In genomic region chr1:228315484-228315944, GRCh38 we compare ENCODE assay signal across 21 cellular contexts.
DNase-seq lines count a peak whose midpoint lies in the region; ATAC-seq and TF ChIP-seq lines count a peak whose summit lies in the region.
"Had no signal": no experiment of that assay in that cellular context is flagged by ENCODE, and none has a peak within 500 bp of the region (broad histone marks: within the 10 kb centered on the region; RNA-seq: fewer than 3 reads in every experiment).

No MANE protein-coding gene starts in this region.

- H3K4me3 Mint-ChIP-seq in H9 (no peak overlapping the region), progenitor cell of endocrine pancreas (ENCODE audit: low read depth) (no peak overlapping the region)
- no peak overlapping the region for H3K4me3 Mint-ChIP-seq in effector memory CD8-positive, alpha-beta T cell
- H3K4me3 Mint-ChIP-seq: IgD-negative memory B cell had no signal

- H3K27me3 Mint-ChIP-seq in H9 (ENCODE audit: low read depth) (peaks cover 3% of the 10 kb centered on the region; the same call in 1 of the 2 replicates), progenitor cell of endocrine pancreas (no peaks in the 10 kb centered on the region)
- H3K27me3 Mint-ChIP-seq in effector memory CD8-positive, alpha-beta T cell, result no peaks in the 10 kb centered on the region

- H3K18ac ChIP-seq in H9 (ENCODE audit: insufficient read length, low read depth, low read length), result no peak overlapping the region

- H3K4me1 Mint-ChIP-seq in H9 (no peaks in the 10 kb centered on the region), progenitor cell of endocrine pancreas (ENCODE audit: low read depth) (no peaks in the 10 kb centered on the region)
- H3K4me1 Mint-ChIP-seq in effector memory CD8-positive, alpha-beta T cell (ENCODE audit: low read depth in 2 of 2), result no peaks in the 10 kb centered on the region
- H3K4me1 Mint-ChIP-seq: IgD-negative memory B cell had no signal

- H3K4me1 ChIP-seq in BE2C (no peaks in the 10 kb centered on the region), H9 (ENCODE audit: insufficient read depth, low read length) (no peaks in the 10 kb centered on the region), lower lobe of right lung (no peaks in the 10 kb centered on the region)
- H3K4me1 ChIP-seq: Caco-2, Peyer's patch had no signal

- H3T11ph ChIP-seq in H9 (ENCODE audit: low read length), result no peak overlapping the region

- no peaks in the 10 kb centered on the region for H3K79me2 ChIP-seq in H9 (ENCODE audit: insufficient read depth, low read length)

- H3K9me3 ChIP-seq in BE2C, result no peaks in the 10 kb centered on the region
- H3K9me3 ChIP-seq in H9 (ENCODE audit: control insufficient read depth, low read depth, low read length), result no peaks in the 10 kb centered on the region
- no peaks in the 10 kb centered on the region for H3K9me3 ChIP-seq in lower lobe of right lung

- WGBS in H9 (ENCODE audit: extremely low coverage, insufficient read length, low lambda C conversion rate), result no CpG with 5 or more reads among the region's 17 CpGs

- H3K27ac Mint-ChIP-seq in H9 (peak overlapping the region in 1 of 3 experiments; percentile 79; a peak in 1 of 7 replicates), progenitor cell of endocrine pancreas (peak overlapping the region; percentile 9)
- H3K27ac Mint-ChIP-seq in effector memory CD8-positive, alpha-beta T cell, result no peak overlapping the region
- H3K27ac Mint-ChIP-seq: IgD-negative memory B cell had no signal

- no peak overlapping the region for H4K5ac ChIP-seq in H9 (ENCODE audit: insufficient read length, low read depth, low read length)

- H3K36me3 Mint-ChIP-seq in H9 (ENCODE audit: insufficient read depth in 1 of 3, low read depth in 3 of 3) (peaks cover 5 to 16% (median 11%) of the 10 kb centered on the region in 3 experiments), progenitor cell of endocrine pancreas (ENCODE audit: insufficient read depth) (peaks cover 4% of the 10 kb centered on the region)
- H3K36me3 Mint-ChIP-seq in effector memory CD8-positive, alpha-beta T cell (ENCODE audit: insufficient read depth), result no peaks in the 10 kb centered on the region
- H3K36me3 Mint-ChIP-seq: IgD-negative memory B cell had no signal

- H3K9me3 Mint-ChIP-seq in H9, result peaks cover 7 to 11% of the 10 kb centered on the region in 2 experiments
- H3K9me3 Mint-ChIP-seq in progenitor cell of endocrine pancreas (ENCODE audit: low read depth), result peaks cover 4% of the 10 kb centered on the region
- H3K9me3 Mint-ChIP-seq in effector memory CD8-positive, alpha-beta T cell, result no peaks in the 10 kb centered on the region

- H3K23ac ChIP-seq in H9 (ENCODE audit: insufficient read length, low read depth, low read length), result no peak overlapping the region

- H3K23me2 ChIP-seq in H9 (ENCODE audit: insufficient read length, low read depth, low read length, poor library complexity, severe bottlenecking), result no peaks in the 10 kb centered on the region

- DNase-seq in BE2C (peak; percentile 5), H9 (peak; percentile 30), lower lobe of right lung (peak; percentile 25), progenitor cell of endocrine pancreas (ENCODE audit: low spot score, unreplicated experiment) (no peak), germinal center (ENCODE audit: low spot score) (no peak)
- DNase-seq in stimulated activated CD4-positive, alpha-beta T cell treated with anti-CD3 and anti-CD28 coated beads, Interleukin-12 subunit alpha, Interleukin-12 subunit beta, amount 100 ng/mL, for 4 hours, result no peak
- DNase-seq in effector memory CD8-positive, alpha-beta T cell, result no peak
- DNase-seq: ACHN, AML-193, DMS153, Kasumi-1, MM.1S, NCI-H1092 treated with DMSO at 0.1 percent for 48 hours, NCI-H1694, NCI-H226, NCI-H524 treated with DMSO at 0.1 percent for 48 hours, SHP77 had no signal

- H3K36me3 ChIP-seq in BE2C (no peaks in the 10 kb centered on the region), lower lobe of right lung (peaks cover 25% of the 10 kb centered on the region)
- H3K36me3 ChIP-seq: Peyer's patch had no signal

- H2BK5ac ChIP-seq in H9 (ENCODE audit: insufficient read length, low read length), result no peak overlapping the region

- H3K9ac ChIP-seq in H9 (ENCODE audit: extremely low read depth, insufficient read length, low read length), result no peak overlapping the region

- no peaks in the 10 kb centered on the region for H3K79me1 ChIP-seq in H9 (ENCODE audit: insufficient read depth, low read depth, low read length, poor library complexity, severe bottlenecking)

- H2AK5ac ChIP-seq in H9 (ENCODE audit: insufficient read length, low read length), result no peak overlapping the region

- no peak overlapping the region for H2BK20ac ChIP-seq in H9 (ENCODE audit: low read depth, low read length, poor library complexity, severe bottlenecking)

- H3K27ac ChIP-seq in H9 (ENCODE audit: insufficient read length, low read depth, low read length) (no peak overlapping the region), lower lobe of right lung (no peak overlapping the region)
- H3K27ac ChIP-seq: Peyer's patch had no signal

- no peak overlapping the region for H3K14ac ChIP-seq in H9 (ENCODE audit: insufficient read depth, low read length)

- no peak overlapping the region for H2AFZ ChIP-seq in H9 (ENCODE audit: low read length)

- H4K8ac ChIP-seq in H9 (replicated peaks; ENCODE audit: insufficient read length, low read depth, low read length), result no peak overlapping the region

- ATAC-seq in lower lobe of right lung (no peak), HG03159 (IDR thresholded peaks at IDR 0.05; ENCODE audit: unreplicated experiment) (no peak)
- ATAC-seq in effector memory CD8-positive, alpha-beta T cell (replicated peaks), result no peak

- H3K4ac ChIP-seq in H9 (ENCODE audit: low read depth, low read length), result no peak overlapping the region

- no peaks in the 10 kb centered on the region for H4K20me1 ChIP-seq in H9 (ENCODE audit: control insufficient read depth, insufficient read depth, insufficient read length)

- no peak overlapping the region for H2BK12ac ChIP-seq in H9 (ENCODE audit: insufficient read length, low read depth, low read length)

- TF ChIP-seq CTCF in BE2C (IDR thresholded peaks at IDR 0.05; ENCODE audit: low read depth, low read length), result no peak
- no peak for TF ChIP-seq CTCF in H9 (conservative IDR thresholded peaks at IDR 0.05)
- no peak for TF ChIP-seq CTCF in lower lobe of right lung (IDR thresholded peaks at IDR 0.05)
- no peak for TF ChIP-seq CTCF in progenitor cell of endocrine pancreas (IDR thresholded peaks at IDR 0.05; ENCODE audit: unreplicated experiment)

- no peak overlapping the region for H3K4me3 ChIP-seq in BE2C (ENCODE audit: low read depth, low read length)
- no peak overlapping the region for H3K4me3 ChIP-seq in lower lobe of right lung
- H3K4me3 ChIP-seq: Peyer's patch had no signal

- no peak overlapping the region for H2BK15ac ChIP-seq in H9 (ENCODE audit: low read depth, low read length)

- no peak overlapping the region for H3K4me2 ChIP-seq in H9 (ENCODE audit: insufficient read depth, insufficient read length, low read length)

- H3K27me3 ChIP-seq in BE2C (no peaks in the 10 kb centered on the region), H9 (ENCODE audit: insufficient read depth, low read length) (no peaks in the 10 kb centered on the region), lower lobe of right lung (ENCODE audit: low read depth) (no peaks in the 10 kb centered on the region)
- H3K27me3 ChIP-seq: Peyer's patch had no signal

- no peak overlapping the region for H4K91ac ChIP-seq in H9 (ENCODE audit: insufficient read length, low read depth, low read length)

- H3K56ac ChIP-seq in H9 (ENCODE audit: insufficient read length, low read depth, low read length), result no peak overlapping the region

- no peak overlapping the region for H2BK120ac ChIP-seq in H9 (ENCODE audit: low read depth, low read length, poor library complexity, severe bottlenecking)

- intact Hi-C loops in lower lobe of right lung (cut with DNase I), result no loop called here

Comparison
In these comparisons a context has a peak if more than half of its experiments do, and no peak if none do; other contexts are left out.
1. DNase-seq: peak in BE2C (single experiment), H9 (single experiment) and lower lobe of right lung (single experiment); none in progenitor cell of endocrine pancreas (single experiment), stimulated activated CD4-positive, alpha-beta T cell treated with anti-CD3 and anti-CD28 coated beads, Interleukin-12 subunit alpha, Interleukin-12 subunit beta, amount 100 ng/mL, for 4 hours (single experiment), effector memory CD8-positive, alpha-beta T cell (0 of 3) and germinal center (single experiment).